ENCODE assay signal across 16 cellular contexts in the genomic region with DNA sequence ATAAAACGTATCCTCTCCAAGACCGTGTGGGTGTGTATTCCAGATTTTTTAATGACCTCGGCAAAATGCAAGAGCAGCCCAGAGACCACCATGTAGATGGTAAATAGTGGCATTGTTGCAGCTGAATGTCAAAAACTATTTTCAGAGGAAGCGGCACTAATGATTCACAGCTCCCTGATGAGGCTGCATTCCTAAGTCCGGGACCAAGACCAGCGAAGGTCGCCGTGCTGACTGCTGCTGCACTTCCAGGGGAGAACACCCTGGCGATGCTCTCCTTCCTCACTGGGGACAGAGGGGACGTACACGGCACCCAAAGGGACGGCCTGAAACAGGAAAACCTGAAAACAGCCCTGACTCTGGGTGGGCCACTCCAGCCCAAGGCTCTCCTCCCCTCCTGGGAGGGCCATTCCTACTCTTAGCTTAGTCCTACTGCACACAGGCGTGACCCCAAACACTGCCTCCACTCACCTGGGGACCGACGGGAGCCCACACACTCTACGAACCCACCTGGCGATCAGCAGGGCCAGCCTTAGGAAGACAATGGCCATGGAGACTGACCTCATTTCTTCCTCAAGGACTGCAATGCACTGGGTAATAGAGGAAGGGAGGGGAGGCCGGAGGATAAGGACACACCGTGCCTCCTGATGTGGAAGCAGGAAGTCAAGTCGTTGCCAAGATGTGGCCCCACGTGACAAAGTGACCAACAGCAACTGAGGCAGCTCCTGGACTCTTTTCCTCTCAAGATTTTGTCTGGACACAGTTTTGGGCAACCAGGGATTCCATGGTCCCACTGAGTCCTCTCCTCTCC.
DNase-seq lines count a peak whose midpoint lies in the region; ATAC-seq and TF ChIP-seq lines count a peak whose summit lies in the region.
"Had no signal": no experiment of that assay in that cellular context is flagged by ENCODE, and none has a peak within 500 bp of the region (broad histone marks: within the 10 kb centered on the region; RNA-seq: fewer than 3 reads in every experiment).

No MANE protein-coding gene starts in this region.

- TF ChIP-seq CTCF in testis (IDR thresholded peaks at IDR 0.05), result no peak
- TF ChIP-seq CTCF in left lung (IDR thresholded peaks at IDR 0.05), result no peak

- no peak for TF ChIP-seq POLR2A in testis (IDR thresholded peaks at IDR 0.05)

- H3K27me3 ChIP-seq in testis, result no peaks in the 10 kb centered on the region
- no peaks in the 10 kb centered on the region for H3K27me3 ChIP-seq in left lung
- H3K27me3 ChIP-seq: breast epithelium had no signal

- no peak for ATAC-seq in left lung
- ATAC-seq in HG03196 (IDR thresholded peaks at IDR 0.05; ENCODE audit: unreplicated experiment), result no peak
- ATAC-seq: stimulated activated naive CD8-positive, alpha-beta T cell treated with anti-CD3 and anti-CD28 coated beads, Interleukin-15, amount 100 ng/mL, for 72 hours had no signal

- H3K27ac ChIP-seq in testis (peak overlapping the region; percentile 27 to 62), left lung (peak overlapping the region in 1 of 2 donors; percentile 16)
- H3K27ac ChIP-seq: breast epithelium, SK-N-MC had no signal

- H3K9me3 ChIP-seq in testis (no peaks in the 10 kb centered on the region), left lung (no peaks in the 10 kb centered on the region)
- H3K9me3 ChIP-seq: breast epithelium had no signal

- H3K36me3 ChIP-seq in testis (ENCODE audit: low read depth, missing control alignments) (no peaks in the 10 kb centered on the region), left lung (no peaks in the 10 kb centered on the region)
- H3K36me3 ChIP-seq: breast epithelium had no signal

- DNase-seq in GM03348 (ENCODE audit: low spot score) (peak; percentile 77), amniotic epithelial cell (ENCODE audit: low read depth) (peak; percentile 36), islet precursor cell (peak; percentile 51), testis (no peak), RKO (ENCODE audit: low spot score) (no peak), left lung (no peak), occipital lobe (lab: John Stamatoyannopoulos, UW) (no peak)
- DNase-seq: activated CD4-positive, alpha-beta memory T cell treated with anti-CD3 and anti-CD28 coated beads, Interleukin-2, amount 10 ng/mL, durations not matched to agents 7 days and 5 days; CD4-positive, alpha-beta T cell; effector CD4-positive, alpha-beta T cell; NCI-H1694; NCI-H446 treated with DMSO at 0.1 percent for 48 hours; stimulated activated naive CD8-positive, alpha-beta T cell treated with anti-CD3 and anti-CD28 coated beads, Interleukin-15, amount 100 ng/mL, for 72 hours had no signal

- WGBS in testis, 2 donors, result 43 to 47% methylated on average over 15 to 21 of the region's 21 CpGs

- no peak overlapping the region for H3K4me3 ChIP-seq in testis
- H3K4me3 ChIP-seq in left lung, result no peak overlapping the region
- H3K4me3 ChIP-seq: breast epithelium, SK-N-MC had no signal

- intact Hi-C loops in testis (cut with DNase I; ENCODE audit: low total_unique reads), result no loop called here
- intact Hi-C loops in left lung (cut with DNase I), result no loop called here

- peaks cover 59% of the 10 kb centered on the region for H3K4me1 ChIP-seq in testis
- H3K4me1 ChIP-seq in left lung, result peaks cover 3 to 65% of the 10 kb centered on the region in 2 donors
- H3K4me1 ChIP-seq: breast epithelium had no signal

Comparison
In these comparisons a context has a peak if more than half of its experiments do, and no peak if none do; other contexts are left out.
1. DNase-seq: peak in GM03348 (single experiment), amniotic epithelial cell (single experiment) and islet precursor cell (single experiment); none in testis (single experiment), RKO (single experiment), left lung (0 of 2) and occipital lobe (single experiment).